9 cellular contexts compared by ENCODE assay signal in genomic region chr5:140800816-140801493, GRCh38. TPM values are rescaled to one million over a fixed set of nuclear protein-coding genes. Genes with fewer than 3 reads are reported as not detected.
DNase-seq lines count a peak whose midpoint lies in the region; ATAC-seq, FAIRE-seq and TF ChIP-seq lines count a peak whose summit lies in the region.
"Had no signal": no experiment of that assay in that cellular context is flagged by ENCODE, and none has a peak within 500 bp of the region (broad histone marks: within the 10 kb centered on the region; RNA-seq: fewer than 3 reads in every experiment).

PCDHA3 (plus strand) TSS chr5:140801057.

- H3K4me3 ChIP-seq in A549 (peak within 1 kb of the TSS; percentile 49), HUES6 (ENCODE audit: low read depth, low read length) (peak within 1 kb of the TSS; percentile 27; the same call in 1 of the 2 replicates)

- FAIRE-seq in A549 (lab: Jason Lieb, UNC): peak; percentile 68

- TF ChIP-seq RAD21 in A549 (conservative IDR thresholded peaks at IDR 0.05 in 1 of 2, IDR thresholded peaks at IDR 0.05 in 1 of 2): peak; percentile 29 to 32; a peak in 3 of 5 replicates

- ATAC-seq in A549: peak; percentile 80 to 89; a peak in 5 of 6 replicates
- ATAC-seq in stimulated activated naive CD8-positive, alpha-beta T cell treated with anti-CD3 and anti-CD28 coated beads, Interleukin-15, amount 100 ng/mL, for 72 hours: no peak
- ATAC-seq in HG03354 (IDR thresholded peaks at IDR 0.05; ENCODE audit: poor library complexity, severe bottlenecking, unreplicated experiment): no peak
- ATAC-seq in HG02938 (IDR thresholded peaks at IDR 0.05; ENCODE audit: unreplicated experiment): no peak

- no peaks in the 10 kb centered on the region for H3K27me3 ChIP-seq in HUES6 (ENCODE audit: control insufficient read depth, insufficient read depth, low read length)

- 29% methylated on average over 27 of the region's 29 CpGs for WGBS in A549 (ENCODE audit: missing lambda C conversion rate)

- no peak within 1 kb of the TSS for H3K4me3 Mint-ChIP-seq in T-helper 2 cell treated with Interferon-gamma antibody and Interleukin-4, amounts not matched to agents 5 μg/mL and 100 μg/mL, for 36 hours
- no peak within 1 kb of the TSS for H3K4me3 Mint-ChIP-seq in stimulated activated naive CD8-positive, alpha-beta T cell treated with anti-CD3 and anti-CD28 coated beads, Interleukin-15, amount 100 ng/mL, for 72 hours

- TF ChIP-seq POLR2A in A549 (IDR thresholded peaks at IDR 0.05; ENCODE audit: low read length): no peak

- no peaks in the 10 kb centered on the region for H3K27me3 Mint-ChIP-seq in T-helper 2 cell treated with Interferon-gamma antibody and Interleukin-4, amounts not matched to agents 5 μg/mL and 100 μg/mL, for 36 hours (ENCODE audit: low read depth)
- H3K27me3 Mint-ChIP-seq in stimulated activated naive CD8-positive, alpha-beta T cell treated with anti-CD3 and anti-CD28 coated beads, Interleukin-15, amount 100 ng/mL, for 72 hours: peaks cover 9% of the 10 kb centered on the region

- TF ChIP-seq EP300 in A549 (IDR thresholded peaks at IDR 0.05): no peak

- H3K9ac ChIP-seq in HUES6 (ENCODE audit: low read length): no peak within 1 kb of the TSS

- H3K9me3 ChIP-seq in A549 (peaks cover 32% of the 10 kb centered on the region), HUES6 (ENCODE audit: control insufficient read depth, insufficient read depth, low read depth, low read length) (peaks cover 27% of the 10 kb centered on the region)

- no peaks in the 10 kb centered on the region for H3K4me1 Mint-ChIP-seq in T-helper 2 cell treated with Interferon-gamma antibody and Interleukin-4, amounts not matched to agents 5 μg/mL and 100 μg/mL, for 36 hours (ENCODE audit: low read depth)
- no peaks in the 10 kb centered on the region for H3K4me1 Mint-ChIP-seq in stimulated activated naive CD8-positive, alpha-beta T cell treated with anti-CD3 and anti-CD28 coated beads, Interleukin-15, amount 100 ng/mL, for 72 hours

- H3K4me1 ChIP-seq in A549 (no peaks in the 10 kb centered on the region), HUES6 (ENCODE audit: control insufficient read depth, insufficient read depth, low read length) (no peaks in the 10 kb centered on the region)

- H3K9me3 Mint-ChIP-seq in T-helper 2 cell treated with Interferon-gamma antibody and Interleukin-4, amounts not matched to agents 5 μg/mL and 100 μg/mL, for 36 hours: peaks cover 38% of the 10 kb centered on the region
- peaks cover 13 to 14% of the 10 kb centered on the region in 2 donors for H3K9me3 Mint-ChIP-seq in stimulated activated naive CD8-positive, alpha-beta T cell treated with anti-CD3 and anti-CD28 coated beads, Interleukin-15, amount 100 ng/mL, for 72 hours

- H3K4me2 ChIP-seq in A549: peak within 1 kb of the TSS; percentile 66

- peak; percentile 61 for TF ChIP-seq CTCF in A549 (IDR thresholded peaks at IDR 0.05)

- H3K27ac Mint-ChIP-seq in T-helper 2 cell treated with Interferon-gamma antibody and Interleukin-4, amounts not matched to agents 5 μg/mL and 100 μg/mL, for 36 hours: no peak within 1 kb of the TSS
- H3K27ac Mint-ChIP-seq in stimulated activated naive CD8-positive, alpha-beta T cell treated with anti-CD3 and anti-CD28 coated beads, Interleukin-15, amount 100 ng/mL, for 72 hours: no peak within 1 kb of the TSS

- peak within 1 kb of the TSS; percentile 29 to 74; a peak in 5 of 6 replicates for H3K27ac ChIP-seq in A549
- H3K27ac ChIP-seq in HUES6 (ENCODE audit: low read depth, low read length): no peak within 1 kb of the TSS

- H3K36me3 ChIP-seq in HUES6 (ENCODE audit: control insufficient read depth, insufficient read depth, low read length): peaks cover 6% of the 10 kb centered on the region; the same call in 1 of the 2 replicates

- H3K36me3 Mint-ChIP-seq in T-helper 2 cell treated with Interferon-gamma antibody and Interleukin-4, amounts not matched to agents 5 μg/mL and 100 μg/mL, for 36 hours (ENCODE audit: low read depth): no peaks in the 10 kb centered on the region

- POLR2A ChIA-PET in A549 (lab: Yijun Ruan, JAX): no interaction called here

- DNase-seq in A549 (ENCODE audit: low read depth in 1 of 2, low spot score in 1 of 2) (peak; percentile 22 to 74), cerebellum (ENCODE audit: low spot score) (no peak), lung microvascular endothelial cell (ENCODE audit: low read depth in 2 of 2) (peak; percentile 29 to 59)
- DNase-seq in T-helper 2 cell treated with Interferon-gamma antibody and Interleukin-4, amounts not matched to agents 5 μg/mL and 100 μg/mL, for 36 hours (ENCODE audit: low spot score): no peak
- no peak for DNase-seq in stimulated activated naive CD8-positive, alpha-beta T cell treated with anti-CD3 and anti-CD28 coated beads, Interleukin-15, amount 100 ng/mL, for 72 hours
- DNase-seq: NCI-H510A had no signal

- CTCF ChIA-PET in A549 (lab: Yijun Ruan, JAX): interaction anchor here (0.6 to 3.1 kb wide), 10 partner anchors 14 to 268 kb away, joined by 3 to 16 read pairs (median 4); partner anchors contain the start of genes PCDHA12 and PCDHA5

TF ChIP-seq in A549, 52 proteins besides CTCF, POLR2A, EP300 and RAD21:
- TF ChIP-seq CHD2 (IDR thresholded peaks at IDR 0.05; ENCODE audit: low read length, partially characterized antibody): no peak
- TF ChIP-seq MAX (IDR thresholded peaks at IDR 0.05): peak; percentile 47; the same call in 1 of the 2 replicates
- peak; percentile 40 for TF ChIP-seq MAFK (IDR thresholded peaks at IDR 0.05; ENCODE audit: partially characterized antibody)

RNA-seq across cellular contexts. Expression of gene PCDHA3, which starts in this region (rescaled TPM):
- polyA plus RNA-seq in A549 (2011; rRNA removed) (1.5 and 1.7 TPM in 2 replicates), A549 (2017; fragmentation: RNase III; extraction: RNeasy Plus Mini Kit Qiagen cat#74134 plus additional on column Dnase treatment) (0.84 to 1.0 TPM (median 0.88 TPM) in 3 replicates)
- polyA plus RNA-seq in A549 (2012; cell fraction: cytosol; rRNA removed): 0.49 and 0.50 TPM in 2 replicates
- polyA plus RNA-seq in A549 (2012; cell fraction: nucleus; rRNA removed): 1.0 and 1.5 TPM in 2 replicates
- polyA minus RNA-seq in A549 (2011; rRNA and poly(A)+ RNA removed): 0.79 and 0.83 TPM in 2 replicates
- total RNA-seq in cerebellum (19.6 TPM), lung microvascular endothelial cell (0.20 and 0.22 TPM in 2 replicates)

Comparison
In these comparisons a context has a peak if more than half of its experiments do, and no peak if none do; other contexts are left out.
1. RNA of gene PCDHA3 (total RNA-seq): 19.6 TPM in cerebellum (single experiment); 0.20 to 0.22 TPM in lung microvascular endothelial cell; every median in the first group is over 10 times any median in the second.
2. Peak in DNase-seq in lung microvascular endothelial cell; RNA of the gene not detected or under 1 TPM.
3. ATAC-seq: peak in A549 (2 of 2); none in stimulated activated naive CD8-positive, alpha-beta T cell treated with anti-CD3 and anti-CD28 coated beads, Interleukin-15, amount 100 ng/mL, for 72 hours (single experiment), HG03354 (single experiment) and HG02938 (single experiment).
4. DNase-seq: peak in A549 (2 of 2); none in cerebellum (single experiment), T-helper 2 cell treated with Interferon-gamma antibody and Interleukin-4, amounts not matched to agents 5 μg/mL and 100 μg/mL, for 36 hours (single experiment) and stimulated activated naive CD8-positive, alpha-beta T cell treated with anti-CD3 and anti-CD28 coated beads, Interleukin-15, amount 100 ng/mL, for 72 hours (0 of 2).